ENCODE assay signal across 8 cellular contexts in genomic region chr16:2963611-2964415, GRCh38. TPM values are rescaled to one million over a fixed set of nuclear protein-coding genes. Genes with fewer than 3 reads are reported as not detected.
DNase-seq lines count a peak whose midpoint lies in the region; ATAC-seq and TF ChIP-seq lines count a peak whose summit lies in the region.

KREMEN2 (plus strand) TSS chr16:2964275; CDS start chr16:2964521, 246 bp downstream.

- DNase-seq in Caco-2 (peak; percentile 85 to 92), HFF-Myc (ENCODE audit: extremely low read depth, low read depth) (no peak), Peyer's patch (peak in 1 of 3 donors; percentile 41), brain microvascular endothelial cell (no peak), myocyte (ENCODE audit: low read depth) (peak; percentile 82), head of caudate nucleus (no peak), dedifferentiated amniotic fluid mesenchymal stem cell (ENCODE audit: extremely low spot score) (no peak)

- no peak for TF ChIP-seq CTCF in Caco-2 (IDR thresholded peaks at IDR 0.05; ENCODE audit: insufficient read depth in 1 of 2, low read depth in 1 of 2, low read length in 1 of 2, severe bottlenecking in 1 of 2, unreplicated experiment in 1 of 2)
- no peak for TF ChIP-seq CTCF in HFF-Myc (IDR thresholded peaks at IDR 0.05; ENCODE audit: low read depth, low read length, missing control alignments)
- TF ChIP-seq CTCF in Peyer's patch (IDR thresholded peaks at IDR 0.05) = no peak
- TF ChIP-seq CTCF in brain microvascular endothelial cell (IDR thresholded peaks at IDR 0.05; ENCODE audit: low read depth, low read length, missing control alignments) = no peak

- H3K36me3 ChIP-seq in Caco-2 (ENCODE audit: control insufficient read depth, insufficient read depth, low read length) (no peaks in the 10 kb centered on the region), Peyer's patch (no peaks in the 10 kb centered on the region), brain microvascular endothelial cell (replicated peaks) (no peaks in the 10 kb centered on the region)

- no peaks in the 10 kb centered on the region for H3K27me3 Mint-ChIP-seq in Caco-2 (ENCODE audit: insufficient read depth, unreplicated experiment)

- H3K9me3 ChIP-seq in Caco-2 = no peaks in the 10 kb centered on the region
- H3K9me3 ChIP-seq in Peyer's patch = no peaks in the 10 kb centered on the region

- H3K4me1 Mint-ChIP-seq in Caco-2 (ENCODE audit: low read depth, unreplicated experiment) = no peaks in the 10 kb centered on the region

- no peaks in the 10 kb centered on the region for H3K9me3 Mint-ChIP-seq in Caco-2 (ENCODE audit: unreplicated experiment)

- in situ Hi-C loops in brain microvascular endothelial cell (cut with HindIII; ENCODE audit: low pct_ligation_motif_present, low sequenced_read_pairs) = no loop called here

- POLR2A ChIA-PET in Caco-2 (lab: Charles Lee) = interaction anchor here (1.0 kb wide), 1 partner anchor 17 kb away, joined by 5 read pairs; the partner anchor contains the start of gene PKMYT1

- H3K27ac ChIP-seq in Peyer's patch (peak within 1 kb of the TSS in 1 of 4 donors; percentile 57), brain microvascular endothelial cell (no peak within 1 kb of the TSS)

- H3K4me1 ChIP-seq in Caco-2 (peaks cover 17% of the 10 kb centered on the region), Peyer's patch (peaks cover 7 to 64% (median 48%) of the 10 kb centered on the region in 4 donors)

- no peak for ATAC-seq in HG02759 (IDR thresholded peaks at IDR 0.05; ENCODE audit: unreplicated experiment)

- H3K4me3 Mint-ChIP-seq in Caco-2 (ENCODE audit: unreplicated experiment) = peak within 1 kb of the TSS; percentile 93

- H3K4me3 ChIP-seq in Caco-2 (ENCODE audit: low read depth, low read length) (peak within 1 kb of the TSS; percentile 54), HFF-Myc (replicated peaks; ENCODE audit: low read depth, low read length) (peak within 1 kb of the TSS; percentile 36), Peyer's patch (peak within 1 kb of the TSS; percentile 26 to 50 (median 43)), brain microvascular endothelial cell (ENCODE audit: low read depth, low read length) (peak within 1 kb of the TSS; percentile 20)

- no TSS peak for BruUV-seq in Caco-2 (replicated peaks; lab: Mats Ljungman, UMichigan)

- intact Hi-C loops in Caco-2 (cut with micrococcal nuclease; ENCODE audit: unreplicated experiment) (no loop called here), head of caudate nucleus (cut with DNase I) (no loop called here)

- CTCF ChIA-PET in Caco-2 (lab: Charles Lee) = interaction anchor here (0.9 kb wide), 2 partner anchors 18 to 68 kb away, joined by 3 to 5 read pairs; no protein-coding TSS in a partner anchor

- H3K27me3 ChIP-seq in Caco-2 (replicated peaks; ENCODE audit: control insufficient read depth, insufficient read depth, low read length) (no peaks in the 10 kb centered on the region), Peyer's patch (peaks cover 12 to 63% of the 10 kb centered on the region in 2 donors), brain microvascular endothelial cell (replicated peaks) (peaks cover 52% of the 10 kb centered on the region)

- H3K27ac Mint-ChIP-seq in Caco-2 (ENCODE audit: unreplicated experiment) = no peak within 1 kb of the TSS

- no peak for TF ChIP-seq POLR2A in Peyer's patch (IDR thresholded peaks at IDR 0.05)

- H3K36me3 Mint-ChIP-seq in Caco-2 (ENCODE audit: insufficient read depth, unreplicated experiment) = peaks cover 10% of the 10 kb centered on the region

RNA-seq across cellular contexts. Expression of gene KREMEN2, which starts in this region (rescaled TPM):
- 1.9 and 2.2 TPM in 2 replicates for total RNA-seq in Caco-2 (2022)
- total RNA-seq in Peyer's patch = 1 to 10 TPM in 1 of 4 donors, under 1 TPM in 1, not detected in 2; 0.40 to 1.6 TPM
- total RNA-seq in myocyte = 10.4 and 17.8 TPM in 2 replicates
- 13.8 TPM for polyA plus RNA-seq in myocyte (2012)

Comparison
In these comparisons a context has a peak if more than half of its experiments do, and no peak if none do; other contexts are left out.
1. DNase-seq: peak in Caco-2 (2 of 2) and myocyte (single experiment); none in HFF-Myc (single experiment), brain microvascular endothelial cell (single experiment), head of caudate nucleus (0 of 42) and dedifferentiated amniotic fluid mesenchymal stem cell (single experiment).
2. Peak in every context shown above with its lines, with median percentiles within 50 percentile points of each other: H3K4me3 ChIP-seq.